In genomic region chr2:44352510-44352909, GRCh38 we compare ENCODE assay signal across 2 cellular contexts.
TF ChIP-seq lines count a peak whose summit lies in the region.

No MANE protein-coding gene starts in this region.

TF ChIP-seq in HepG2, 621 proteins besides CTCF, POLR2A, EP300 and RAD21:
- TF ChIP-seq ZNF510 (CRISPR knock-in tag; IDR thresholded peaks at IDR 0.05; ENCODE audit: low read depth) (no peak), MAFK (conservative IDR thresholded peaks at IDR 0.05 in 1 of 2, IDR thresholded peaks at IDR 0.05 in 1 of 2; ENCODE audit: low read length in 2 of 2) (peak; percentile 37 to 51; a peak in 3 of 4 replicates), MAFF (IDR thresholded peaks at IDR 0.05; ENCODE audit: low read depth, low read length) (peak; percentile 41; the same call in 1 of the 2 replicates)

TF ChIP-seq in K562, 482 proteins besides CTCF, POLR2A, EP300 and RAD21:
- TF ChIP-seq ZNF316 (IDR thresholded peaks at IDR 0.05), result peak; percentile 80
- peak; percentile 59; the same call in 1 of the 2 replicates for TF ChIP-seq C11orf30 (IDR thresholded peaks at IDR 0.05; ENCODE audit: low read depth)
- TF ChIP-seq ZBTB34 (CRISPR knock-in tag; IDR thresholded peaks at IDR 0.05), result no peak
